ENCODE assay signal across 9 cellular contexts in the genomic region with DNA sequence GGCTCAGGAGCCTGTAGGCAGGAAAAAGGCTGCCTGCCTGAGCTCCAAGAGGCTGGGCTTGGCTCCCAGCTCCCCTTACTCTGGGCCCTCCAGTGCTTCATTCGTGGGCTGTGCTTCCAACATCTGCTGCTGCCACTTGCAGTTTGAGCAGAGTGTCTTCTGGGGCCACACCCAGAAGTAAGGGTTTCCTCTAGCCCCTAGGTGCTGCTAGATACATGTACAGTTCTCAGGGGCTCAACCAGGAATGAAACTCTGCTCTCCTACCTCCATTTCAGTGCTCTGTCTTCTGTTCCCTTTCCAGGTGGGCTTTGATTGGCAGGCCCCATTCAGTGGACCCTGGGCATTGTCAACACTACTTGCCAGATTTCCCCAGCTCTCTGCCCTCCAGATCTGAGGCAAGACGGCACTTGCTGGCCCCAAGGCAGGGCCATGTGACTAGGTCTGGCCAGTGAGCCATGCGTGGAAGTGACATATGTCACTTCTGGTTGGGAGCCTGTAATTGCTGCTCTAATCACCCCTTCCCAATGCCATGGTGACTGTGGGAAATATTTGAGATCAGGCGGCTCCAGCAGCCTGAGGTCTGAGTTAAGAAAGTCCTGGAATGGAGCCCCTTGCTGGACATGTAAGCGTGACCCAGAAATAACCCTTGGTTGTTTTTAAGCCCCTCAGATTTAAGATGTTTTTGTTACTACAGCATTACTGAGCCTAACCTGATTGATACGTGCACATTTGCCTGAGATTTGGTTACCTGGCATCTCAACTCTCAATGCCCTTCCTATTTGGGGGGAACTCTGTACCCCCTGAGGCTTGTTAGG.
DNase-seq lines count a peak whose midpoint lies in the region; ATAC-seq lines count a peak whose summit lies in the region.
"Had no signal": no experiment of that assay in that cellular context is flagged by ENCODE, and none has a peak within 500 bp of the region (broad histone marks: within the 10 kb centered on the region; RNA-seq: fewer than 3 reads in every experiment).

No MANE protein-coding gene starts in this region.

- H3K27ac ChIP-seq in angular gyrus (ENCODE audit: low read depth, low read length): peak overlapping the region; percentile 87
- H3K27ac ChIP-seq: 22Rv1 had no signal

- ATAC-seq in HG03159 (IDR thresholded peaks at IDR 0.05; ENCODE audit: unreplicated experiment): peak; percentile 61

- peak; percentile 34 for DNase-seq in DMS 273 (lab: John Stamatoyannopoulos, UW; ENCODE audit: unreplicated experiment)
- no peak for DNase-seq in DMS 273 treated with DMSO at 0.1 percent for 48 hours (lab: John Stamatoyannopoulos, UW)
- peak; percentile 45 for DNase-seq in retina
- no peak for DNase-seq in NCI-H446 treated with DMSO at 0.1 percent for 48 hours (lab: John Stamatoyannopoulos, UW)
- no peak for DNase-seq in islet precursor cell
- DNase-seq in HCEC 1CT: no peak

Comparison
In these comparisons a context has a peak if more than half of its experiments do, and no peak if none do; other contexts are left out.
1. DNase-seq: peak in DMS 273 (single experiment) and retina (single experiment); none in DMS 273 treated with DMSO at 0.1 percent for 48 hours (single experiment), NCI-H446 treated with DMSO at 0.1 percent for 48 hours (single experiment), islet precursor cell (single experiment) and HCEC 1CT (single experiment).